Comparison of ENCODE assay signal across 1 cellular context in the genomic region with DNA sequence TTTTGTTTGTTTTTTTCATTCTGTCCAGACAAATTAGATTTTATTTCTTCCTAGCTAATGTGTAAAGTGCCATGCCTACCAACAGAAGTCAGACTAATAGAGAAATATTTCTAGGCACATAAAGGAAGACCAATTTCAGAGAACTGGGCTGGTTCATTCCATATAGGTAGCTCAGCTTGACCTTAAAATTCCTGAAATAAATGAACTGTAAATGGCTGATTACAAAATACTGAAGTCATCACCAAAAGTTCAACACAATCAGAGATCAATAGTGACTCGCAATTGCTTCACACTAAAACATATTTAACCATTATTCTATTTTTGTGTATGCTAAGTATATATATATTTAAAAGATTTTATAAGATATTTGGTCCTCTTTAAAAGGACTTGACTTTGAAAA.
TF ChIP-seq lines count a peak whose summit lies in the region.

No MANE protein-coding gene starts in this region.

TF ChIP-seq in IMR-90, 13 proteins besides CTCF, POLR2A, EP300 and RAD21 (continued from another document):
- TF ChIP-seq NFE2L2 (IDR thresholded peaks at IDR 0.05; ENCODE audit: low read depth, low read length): no peak
- no peak for TF ChIP-seq RFX5 (IDR thresholded peaks at IDR 0.05; ENCODE audit: low read depth, low read length)
